In genomic region chr9:19451240-19452087, GRCh38 we compare ENCODE assay signal across 11 cellular contexts. TPM values are rescaled to one million over a fixed set of nuclear protein-coding genes. Genes with fewer than 3 reads are reported as not detected.
A peak's percentile ranks its signal among the peaks of the same experiment; 100 is the strongest.
DNase-seq lines count a peak whose midpoint lies in the region; ATAC-seq, FAIRE-seq and TF ChIP-seq lines count a peak whose summit lies in the region.
"Had no signal": no experiment of that assay in that cellular context is flagged by ENCODE, and none has a peak within 500 bp of the region (broad histone marks: within the 10 kb centered on the region; RNA-seq: fewer than 3 reads in every experiment).

No MANE protein-coding gene starts in this region.

- peak; percentile 95 for FAIRE-seq in GM12891 (lab: Jason Lieb, UNC)
- FAIRE-seq: pancreas had no signal

- H3K27me3 ChIP-seq in prostate gland (replicated peaks; ENCODE audit: insufficient read depth) = no peaks in the 10 kb centered on the region
- H3K27me3 ChIP-seq: pancreas had no signal

- no peak for TF ChIP-seq CTCF in prostate gland (IDR thresholded peaks at IDR 0.05)

- no peaks in the 10 kb centered on the region for H3K9me3 ChIP-seq in prostate gland
- H3K9me3 ChIP-seq: pancreas had no signal

- no peak overlapping the region for H3K4me3 ChIP-seq in prostate gland
- H3K4me3 ChIP-seq: pancreas had no signal

- no peaks in the 10 kb centered on the region for H3K36me3 ChIP-seq in prostate gland

- intact Hi-C loops in prostate gland (cut with DNase I) = loop anchor here (10.0 kb wide), 2 partner anchors 277 to 327 kb away; partner anchors contain the start of gene PLIN2

- no peaks in the 10 kb centered on the region for H3K4me1 ChIP-seq in prostate gland (replicated peaks)
- H3K4me1 ChIP-seq: pancreas had no signal

- WGBS in prostate gland = 92% methylated on average over 9 of the region's 9 CpGs

- TF ChIP-seq POLR2A in GM12891 (IDR thresholded peaks at IDR 0.05; ENCODE audit: low read depth, low read length) = no peak
- no peak for TF ChIP-seq POLR2A in prostate gland (IDR thresholded peaks at IDR 0.05)

- DNase-seq in GM12891 (ENCODE audit: insufficient read length, low spot score) = no peak
- DNase-seq in prostate gland (ENCODE audit: low spot score) = no peak
- DNase-seq in midbrain (lab: John Stamatoyannopoulos, UW) = no peak
- DNase-seq in NOMO-1 treated with dmso at 0.1 percent for 144 hours (lab: John Stamatoyannopoulos, UW; ENCODE audit: unreplicated experiment) = no peak
- no peak for DNase-seq in NCI-H1694 (lab: John Stamatoyannopoulos, UW)
- DNase-seq: activated T-cell treated with anti-CD3 and anti-CD28 coated beads, Interleukin-2, amount 50 U/mL, for 72 hours; caudate nucleus; pancreas had no signal

- H3K27ac ChIP-seq in prostate gland = no peak overlapping the region
- H3K27ac ChIP-seq: pancreas had no signal

- ATAC-seq in GM19463 (IDR thresholded peaks at IDR 0.05; ENCODE audit: unreplicated experiment) (peak; percentile 96), HG02885 (IDR thresholded peaks at IDR 0.05; ENCODE audit: poor library complexity, unreplicated experiment) (peak; percentile 92), HG03571 (IDR thresholded peaks at IDR 0.05; ENCODE audit: unreplicated experiment) (peak; percentile 89)
- ATAC-seq: activated T-cell treated with anti-CD3 and anti-CD28 coated beads, Interleukin-2, amount 50 U/mL, for 72 hours; pancreas had no signal

TF ChIP-seq in GM12891, 5 proteins besides CTCF, POLR2A, EP300 and RAD21:
- TF ChIP-seq SPI1 (IDR thresholded peaks at IDR 0.05; ENCODE audit: low read depth, low read length) (peak; percentile 91), PAX5 (IDR thresholded peaks at IDR 0.05; ENCODE audit: insufficient read depth, low read length, severe bottlenecking) (no peak)

RNA-seq across cellular contexts. Expression of gene ACER2, which starts 42.7 kb away (rescaled TPM):
- polyA plus RNA-seq in GM12891 (2012; ENCODE audit: low read depth, missing spikeins) = 1.1 TPM
- 10 to 100 TPM; 11.1 to 14.0 TPM for total RNA-seq in prostate gland
